ENCODE assay signal across 24 cellular contexts in genomic region chr14:103584326-103584915, GRCh38.
"Had no signal": no experiment of that assay in that cellular context is flagged by ENCODE, and none has a peak within 500 bp of the region (broad histone marks: within the 10 kb centered on the region; RNA-seq: fewer than 3 reads in every experiment).

No MANE protein-coding gene starts in this region.

- H3K4me1 ChIP-seq: gastrocnemius medialis, neural progenitor cell, parathyroid adenoma, prostate gland, right atrium auricular region, spleen, testis, tibial artery had no signal

- ATAC-seq: esophagus mucosa; gastrocnemius medialis; naive thymus-derived CD4-positive, alpha-beta T cell; stimulated activated memory B cell treated with anti-CD40 and anti-IgM and Interleukin-4, amounts not matched to agents 10 μg/mL and 1 μg/mL and 100 μg/mL, for 72 hours; stimulated activated naive CD8-positive, alpha-beta T cell treated with anti-CD3 and anti-CD28 coated beads, Interleukin-15, Interleukin-2, amounts not matched to agents 100 U/mL and 50 U/mL, for 24 hours had no signal

- H3K27ac ChIP-seq: epithelial cell of prostate, gastrocnemius medialis, neural progenitor cell, parathyroid adenoma, prostate gland, right atrium auricular region, skin epidermis, spleen, testis, tibial artery had no signal

- H3K36me3 ChIP-seq: neural progenitor cell, prostate gland had no signal

- H3K9me3 ChIP-seq: gastrocnemius medialis, prostate gland, right atrium auricular region, spleen, testis, tibial artery had no signal

- H3K27me3 ChIP-seq: gastrocnemius medialis, neural progenitor cell, right atrium auricular region, spleen, testis, tibial artery had no signal

- H3K4me3 ChIP-seq: gastrocnemius medialis, neural progenitor cell, prostate gland, right atrium auricular region, skin epidermis, spleen, testis, tibial artery had no signal

- DNase-seq: cortex of kidney; effector CD8-positive, alpha-beta T cell; endodermal cell; foreskin fibroblast; gastrocnemius medialis; head of caudate nucleus; mammary epithelial cell; mesendoderm; midbrain; naive thymus-derived CD4-positive, alpha-beta T cell; spleen; stimulated activated CD4-positive, alpha-beta T cell treated with anti-CD3 and anti-CD28 coated beads, Interleukin-4, amount 100 ng/mL, for 4 hours; stimulated activated naive CD8-positive, alpha-beta T cell treated with anti-CD3 and anti-CD28 coated beads, Interleukin-15, Interleukin-2, amounts not matched to agents 100 U/mL and 50 U/mL, for 24 hours; substantia nigra; testis; tibial artery had no signal
